Comparison of ENCODE assay signal across 1 cellular context in the genomic region with DNA sequence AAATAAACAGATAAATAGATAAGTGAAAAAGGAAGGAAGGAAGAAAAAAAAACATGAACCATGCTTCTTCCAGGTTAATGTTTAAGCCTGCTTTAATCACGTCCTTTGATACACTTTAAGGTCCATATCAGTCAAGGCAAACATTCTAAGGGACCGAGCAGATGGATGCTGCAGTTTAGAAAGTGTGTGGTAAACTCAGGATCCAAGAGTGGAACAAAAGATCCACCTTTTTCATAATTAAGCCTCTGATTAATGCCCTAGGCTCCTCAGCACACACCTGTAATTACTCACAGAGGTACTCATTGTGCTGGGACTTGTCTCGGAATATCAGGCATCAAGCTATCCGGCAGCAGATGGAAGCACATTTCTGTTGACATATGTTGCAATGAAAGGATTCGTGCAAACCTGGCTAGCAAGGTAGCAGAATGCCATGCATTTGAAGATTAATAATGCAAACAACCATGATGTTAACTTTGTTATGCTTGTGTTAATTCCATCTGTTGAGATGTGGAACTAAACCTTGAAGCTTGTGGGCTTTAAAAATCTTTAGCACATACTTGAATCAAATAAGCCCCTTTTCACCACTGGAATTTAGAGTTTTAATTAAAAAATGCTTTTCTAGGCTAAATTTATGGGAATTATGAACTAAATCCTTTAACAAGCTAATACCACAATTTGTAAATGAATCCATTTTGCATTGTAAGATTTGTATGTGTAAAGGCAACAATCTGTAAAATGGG.
TF ChIP-seq lines count a peak whose summit lies in the region.

No MANE protein-coding gene starts in this region.

TF ChIP-seq in HepG2, 621 proteins besides CTCF, POLR2A, EP300 and RAD21 (continued from another document and continues in another):
- TF ChIP-seq, protein P1, sequence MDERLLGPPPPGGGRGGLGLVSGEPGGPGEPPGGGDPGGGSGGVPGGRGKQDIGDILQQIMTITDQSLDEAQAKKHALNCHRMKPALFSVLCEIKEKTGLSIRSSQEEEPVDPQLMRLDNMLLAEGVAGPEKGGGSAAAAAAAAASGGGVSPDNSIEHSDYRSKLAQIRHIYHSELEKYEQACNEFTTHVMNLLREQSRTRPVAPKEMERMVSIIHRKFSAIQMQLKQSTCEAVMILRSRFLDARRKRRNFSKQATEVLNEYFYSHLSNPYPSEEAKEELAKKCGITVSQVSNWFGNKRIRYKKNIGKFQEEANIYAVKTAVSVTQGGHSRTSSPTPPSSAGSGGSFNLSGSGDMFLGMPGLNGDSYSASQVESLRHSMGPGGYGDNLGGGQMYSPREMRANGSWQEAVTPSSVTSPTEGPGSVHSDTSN (CRISPR knock-in tag; IDR thresholded peaks at IDR 0.05): no peak
- TF ChIP-seq GFI1 (CRISPR knock-in tag; IDR thresholded peaks at IDR 0.05; ENCODE audit: borderline replicate concordance) (peak; percentile 71; the same call in 1 of the 2 replicates), ZNF367 (CRISPR knock-in tag; IDR thresholded peaks at IDR 0.05; ENCODE audit: borderline replicate concordance) (no peak), THYN1 (CRISPR knock-in tag; IDR thresholded peaks at IDR 0.05; ENCODE audit: borderline replicate concordance, low read depth) (no peak), ZNF598 (CRISPR knock-in tag; IDR thresholded peaks at IDR 0.05; ENCODE audit: borderline replicate concordance) (no peak; the same call in 1 of the 2 replicates), ARNTL (CRISPR knock-in tag; IDR thresholded peaks at IDR 0.05) (peak; percentile 40; the same call in 1 of the 2 replicates), KDM6A (CRISPR knock-in tag; IDR thresholded peaks at IDR 0.05; ENCODE audit: low read depth) (peak; percentile 55), ETV6 (CRISPR knock-in tag; conservative IDR thresholded peaks at IDR 0.05) (no peak), GZF1 (CRISPR knock-in tag; IDR thresholded peaks at IDR 0.05) (peak; percentile 79), ZNF773 (CRISPR knock-in tag; IDR thresholded peaks at IDR 0.05; ENCODE audit: borderline replicate concordance) (no peak), ZNF83 (CRISPR knock-in tag; IDR thresholded peaks at IDR 0.05; ENCODE audit: borderline replicate concordance) (no peak), FOXO1 (CRISPR knock-in tag; IDR thresholded peaks at IDR 0.05) (peak; percentile 82), MEF2D (CRISPR knock-in tag; IDR thresholded peaks at IDR 0.05) (peak; percentile 71; the same call in 1 of the 2 replicates), SKI (IDR thresholded peaks at IDR 0.05; ENCODE audit: partially characterized antibody) (no peak), ZNF629 (CRISPR knock-in tag; conservative IDR thresholded peaks at IDR 0.05) (peak; percentile 71; the same call in 1 of the 2 replicates), ZMAT3 (CRISPR knock-in tag; conservative IDR thresholded peaks at IDR 0.05) (peak; percentile 73), FOXC1 (CRISPR knock-in tag; IDR thresholded peaks at IDR 0.05; ENCODE audit: borderline replicate concordance) (no peak), AGO2 (optimal IDR thresholded peaks at IDR 0.05; ENCODE audit: low read depth, low read length) (no peak), TBX2 (CRISPR knock-in tag; IDR thresholded peaks at IDR 0.05; ENCODE audit: borderline replicate concordance) (peak; percentile 95), ZBTB7B (CRISPR knock-in tag; IDR thresholded peaks at IDR 0.05) (no peak)
- TF ChIP-seq, protein P2, sequence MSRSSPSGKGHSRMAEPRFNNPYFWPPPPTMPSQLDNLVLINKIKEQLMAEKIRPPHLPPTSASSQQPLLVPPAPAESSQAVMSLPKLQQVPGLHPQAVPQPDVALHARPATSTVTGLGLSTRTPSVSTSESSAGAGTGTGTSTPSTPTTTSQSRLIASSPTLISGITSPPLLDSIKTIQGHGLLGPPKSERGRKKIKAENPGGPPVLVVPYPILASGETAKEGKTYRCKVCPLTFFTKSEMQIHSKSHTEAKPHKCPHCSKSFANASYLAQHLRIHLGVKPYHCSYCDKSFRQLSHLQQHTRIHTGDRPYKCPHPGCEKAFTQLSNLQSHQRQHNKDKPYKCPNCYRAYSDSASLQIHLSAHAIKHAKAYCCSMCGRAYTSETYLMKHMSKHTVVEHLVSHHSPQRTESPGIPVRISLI (CRISPR knock-in tag; IDR thresholded peaks at IDR 0.05; ENCODE audit: borderline replicate concordance): peak; percentile 97
- TF ChIP-seq, protein P3, sequence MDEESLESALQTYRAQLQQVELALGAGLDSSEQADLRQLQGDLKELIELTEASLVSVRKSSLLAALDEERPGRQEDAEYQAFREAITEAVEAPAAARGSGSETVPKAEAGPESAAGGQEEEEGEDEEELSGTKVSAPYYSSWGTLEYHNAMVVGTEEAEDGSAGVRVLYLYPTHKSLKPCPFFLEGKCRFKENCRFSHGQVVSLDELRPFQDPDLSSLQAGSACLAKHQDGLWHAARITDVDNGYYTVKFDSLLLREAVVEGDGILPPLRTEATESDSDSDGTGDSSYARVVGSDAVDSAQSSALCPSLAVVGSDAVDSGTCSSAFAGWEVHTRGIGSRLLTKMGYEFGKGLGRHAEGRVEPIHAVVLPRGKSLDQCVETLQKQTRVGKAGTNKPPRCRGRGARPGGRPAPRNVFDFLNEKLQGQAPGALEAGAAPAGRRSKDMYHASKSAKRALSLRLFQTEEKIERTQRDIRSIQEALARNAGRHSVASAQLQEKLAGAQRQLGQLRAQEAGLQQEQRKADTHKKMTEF (CRISPR knock-in tag; IDR thresholded peaks at IDR 0.05): peak; percentile 32; the same call in 1 of the 2 replicates
- TF ChIP-seq, protein P4, sequence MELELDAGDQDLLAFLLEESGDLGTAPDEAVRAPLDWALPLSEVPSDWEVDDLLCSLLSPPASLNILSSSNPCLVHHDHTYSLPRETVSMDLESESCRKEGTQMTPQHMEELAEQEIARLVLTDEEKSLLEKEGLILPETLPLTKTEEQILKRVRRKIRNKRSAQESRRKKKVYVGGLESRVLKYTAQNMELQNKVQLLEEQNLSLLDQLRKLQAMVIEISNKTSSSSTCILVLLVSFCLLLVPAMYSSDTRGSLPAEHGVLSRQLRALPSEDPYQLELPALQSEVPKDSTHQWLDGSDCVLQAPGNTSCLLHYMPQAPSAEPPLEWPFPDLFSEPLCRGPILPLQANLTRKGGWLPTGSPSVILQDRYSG (CRISPR knock-in tag; IDR thresholded peaks at IDR 0.05): no peak
- TF ChIP-seq, protein P5, sequence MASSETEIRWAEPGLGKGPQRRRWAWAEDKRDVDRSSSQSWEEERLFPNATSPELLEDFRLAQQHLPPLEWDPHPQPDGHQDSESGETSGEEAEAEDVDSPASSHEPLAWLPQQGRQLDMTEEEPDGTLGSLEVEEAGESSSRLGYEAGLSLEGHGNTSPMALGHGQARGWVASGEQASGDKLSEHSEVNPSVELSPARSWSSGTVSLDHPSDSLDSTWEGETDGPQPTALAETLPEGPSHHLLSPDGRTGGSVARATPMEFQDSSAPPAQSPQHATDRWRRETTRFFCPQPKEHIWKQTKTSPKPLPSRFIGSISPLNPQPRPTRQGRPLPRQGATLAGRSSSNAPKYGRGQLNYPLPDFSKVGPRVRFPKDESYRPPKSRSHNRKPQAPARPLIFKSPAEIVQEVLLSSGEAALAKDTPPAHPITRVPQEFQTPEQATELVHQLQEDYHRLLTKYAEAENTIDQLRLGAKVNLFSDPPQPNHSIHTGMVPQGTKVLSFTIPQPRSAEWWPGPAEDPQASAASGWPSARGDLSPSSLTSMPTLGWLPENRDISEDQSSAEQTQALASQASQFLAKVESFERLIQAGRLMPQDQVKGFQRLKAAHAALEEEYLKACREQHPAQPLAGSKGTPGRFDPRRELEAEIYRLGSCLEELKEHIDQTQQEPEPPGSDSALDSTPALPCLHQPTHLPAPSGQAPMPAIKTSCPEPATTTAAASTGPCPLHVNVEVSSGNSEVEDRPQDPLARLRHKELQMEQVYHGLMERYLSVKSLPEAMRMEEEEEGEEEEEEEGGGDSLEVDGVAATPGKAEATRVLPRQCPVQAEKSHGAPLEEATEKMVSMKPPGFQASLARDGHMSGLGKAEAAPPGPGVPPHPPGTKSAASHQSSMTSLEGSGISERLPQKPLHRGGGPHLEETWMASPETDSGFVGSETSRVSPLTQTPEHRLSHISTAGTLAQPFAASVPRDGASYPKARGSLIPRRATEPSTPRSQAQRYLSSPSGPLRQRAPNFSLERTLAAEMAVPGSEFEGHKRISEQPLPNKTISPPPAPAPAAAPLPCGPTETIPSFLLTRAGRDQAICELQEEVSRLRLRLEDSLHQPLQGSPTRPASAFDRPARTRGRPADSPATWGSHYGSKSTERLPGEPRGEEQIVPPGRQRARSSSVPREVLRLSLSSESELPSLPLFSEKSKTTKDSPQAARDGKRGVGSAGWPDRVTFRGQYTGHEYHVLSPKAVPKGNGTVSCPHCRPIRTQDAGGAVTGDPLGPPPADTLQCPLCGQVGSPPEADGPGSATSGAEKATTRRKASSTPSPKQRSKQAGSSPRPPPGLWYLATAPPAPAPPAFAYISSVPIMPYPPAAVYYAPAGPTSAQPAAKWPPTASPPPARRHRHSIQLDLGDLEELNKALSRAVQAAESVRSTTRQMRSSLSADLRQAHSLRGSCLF (CRISPR knock-in tag; IDR thresholded peaks at IDR 0.05; ENCODE audit: borderline replicate concordance): no peak
- TF ChIP-seq, protein P6, sequence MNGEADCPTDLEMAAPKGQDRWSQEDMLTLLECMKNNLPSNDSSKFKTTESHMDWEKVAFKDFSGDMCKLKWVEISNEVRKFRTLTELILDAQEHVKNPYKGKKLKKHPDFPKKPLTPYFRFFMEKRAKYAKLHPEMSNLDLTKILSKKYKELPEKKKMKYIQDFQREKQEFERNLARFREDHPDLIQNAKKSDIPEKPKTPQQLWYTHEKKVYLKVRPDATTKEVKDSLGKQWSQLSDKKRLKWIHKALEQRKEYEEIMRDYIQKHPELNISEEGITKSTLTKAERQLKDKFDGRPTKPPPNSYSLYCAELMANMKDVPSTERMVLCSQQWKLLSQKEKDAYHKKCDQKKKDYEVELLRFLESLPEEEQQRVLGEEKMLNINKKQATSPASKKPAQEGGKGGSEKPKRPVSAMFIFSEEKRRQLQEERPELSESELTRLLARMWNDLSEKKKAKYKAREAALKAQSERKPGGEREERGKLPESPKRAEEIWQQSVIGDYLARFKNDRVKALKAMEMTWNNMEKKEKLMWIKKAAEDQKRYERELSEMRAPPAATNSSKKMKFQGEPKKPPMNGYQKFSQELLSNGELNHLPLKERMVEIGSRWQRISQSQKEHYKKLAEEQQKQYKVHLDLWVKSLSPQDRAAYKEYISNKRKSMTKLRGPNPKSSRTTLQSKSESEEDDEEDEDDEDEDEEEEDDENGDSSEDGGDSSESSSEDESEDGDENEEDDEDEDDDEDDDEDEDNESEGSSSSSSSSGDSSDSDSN (CRISPR knock-in tag; IDR thresholded peaks at IDR 0.05): peak; percentile 34; the same call in 1 of the 2 replicates
- TF ChIP-seq, protein P7, sequence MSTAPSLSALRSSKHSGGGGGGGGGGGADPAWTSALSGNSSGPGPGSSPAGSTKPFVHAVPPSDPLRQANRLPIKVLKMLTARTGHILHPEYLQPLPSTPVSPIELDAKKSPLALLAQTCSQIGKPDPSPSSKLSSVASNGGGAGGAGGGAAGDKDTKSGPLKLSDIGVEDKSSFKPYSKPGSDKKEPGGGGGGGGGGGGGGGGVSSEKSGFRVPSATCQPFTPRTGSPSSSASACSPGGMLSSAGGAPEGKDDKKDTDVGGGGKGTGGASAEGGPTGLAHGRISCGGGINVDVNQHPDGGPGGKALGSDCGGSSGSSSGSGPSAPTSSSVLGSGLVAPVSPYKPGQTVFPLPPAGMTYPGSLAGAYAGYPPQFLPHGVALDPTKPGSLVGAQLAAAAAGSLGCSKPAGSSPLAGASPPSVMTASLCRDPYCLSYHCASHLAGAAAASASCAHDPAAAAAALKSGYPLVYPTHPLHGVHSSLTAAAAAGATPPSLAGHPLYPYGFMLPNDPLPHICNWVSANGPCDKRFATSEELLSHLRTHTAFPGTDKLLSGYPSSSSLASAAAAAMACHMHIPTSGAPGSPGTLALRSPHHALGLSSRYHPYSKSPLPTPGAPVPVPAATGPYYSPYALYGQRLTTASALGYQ (CRISPR knock-in tag; IDR thresholded peaks at IDR 0.05): peak; percentile 39; the same call in 1 of the 2 replicates
- TF ChIP-seq, protein P8, sequence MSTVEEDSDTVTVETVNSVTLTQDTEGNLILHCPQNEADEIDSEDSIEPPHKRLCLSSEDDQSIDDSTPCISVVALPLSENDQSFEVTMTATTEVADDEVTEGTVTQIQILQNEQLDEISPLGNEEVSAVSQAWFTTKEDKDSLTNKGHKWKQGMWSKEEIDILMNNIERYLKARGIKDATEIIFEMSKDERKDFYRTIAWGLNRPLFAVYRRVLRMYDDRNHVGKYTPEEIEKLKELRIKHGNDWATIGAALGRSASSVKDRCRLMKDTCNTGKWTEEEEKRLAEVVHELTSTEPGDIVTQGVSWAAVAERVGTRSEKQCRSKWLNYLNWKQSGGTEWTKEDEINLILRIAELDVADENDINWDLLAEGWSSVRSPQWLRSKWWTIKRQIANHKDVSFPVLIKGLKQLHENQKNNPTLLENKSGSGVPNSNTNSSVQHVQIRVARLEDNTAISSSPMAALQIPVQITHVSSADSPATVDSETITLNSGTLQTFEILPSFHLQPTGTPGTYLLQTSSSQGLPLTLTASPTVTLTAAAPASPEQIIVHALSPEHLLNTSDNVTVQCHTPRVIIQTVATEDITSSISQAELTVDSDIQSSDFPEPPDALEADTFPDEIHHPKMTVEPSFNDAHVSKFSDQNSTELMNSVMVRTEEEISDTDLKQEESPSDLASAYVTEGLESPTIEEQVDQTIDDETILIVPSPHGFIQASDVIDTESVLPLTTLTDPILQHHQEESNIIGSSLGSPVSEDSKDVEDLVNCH (CRISPR knock-in tag; IDR thresholded peaks at IDR 0.05): no peak
- TF ChIP-seq, protein P9, sequence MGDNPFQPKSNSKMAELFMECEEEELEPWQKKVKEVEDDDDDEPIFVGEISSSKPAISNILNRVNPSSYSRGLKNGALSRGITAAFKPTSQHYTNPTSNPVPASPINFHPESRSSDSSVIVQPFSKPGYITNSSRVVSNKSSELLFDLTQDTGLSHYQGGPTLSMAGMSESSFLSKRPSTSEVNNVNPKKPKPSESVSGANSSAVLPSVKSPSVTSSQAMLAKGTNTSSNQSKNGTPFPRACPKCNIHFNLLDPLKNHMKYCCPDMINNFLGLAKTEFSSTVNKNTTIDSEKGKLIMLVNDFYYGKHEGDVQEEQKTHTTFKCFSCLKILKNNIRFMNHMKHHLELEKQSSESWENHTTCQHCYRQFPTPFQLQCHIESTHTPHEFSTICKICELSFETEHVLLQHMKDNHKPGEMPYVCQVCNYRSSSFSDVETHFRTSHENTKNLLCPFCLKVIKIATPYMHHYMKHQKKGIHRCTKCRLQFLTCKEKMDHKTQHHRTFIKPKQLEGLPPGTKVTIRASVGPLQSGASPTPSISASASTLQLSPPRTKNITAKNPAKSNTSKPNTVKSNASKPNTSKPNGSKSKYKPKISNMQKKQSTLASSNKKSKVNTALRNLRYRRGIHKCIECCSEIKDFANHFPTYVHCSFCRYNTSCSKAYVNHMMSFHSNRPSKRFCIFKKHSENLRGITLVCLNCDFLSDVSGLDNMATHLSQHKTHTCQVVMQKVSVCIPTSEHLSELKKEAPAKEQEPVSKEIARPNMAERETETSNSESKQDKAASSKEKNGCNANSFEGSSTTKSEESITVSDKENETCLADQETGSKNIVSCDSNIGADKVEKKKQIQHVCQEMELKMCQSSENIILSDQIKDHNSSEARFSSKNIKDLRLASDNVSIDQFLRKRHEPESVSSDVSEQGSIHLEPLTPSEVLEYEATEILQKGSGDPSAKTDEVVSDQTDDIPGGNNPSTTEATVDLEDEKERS (CRISPR knock-in tag; IDR thresholded peaks at IDR 0.05): peak; percentile 51; the same call in 1 of the 2 replicates
